ENCODE assay signal across 15 cellular contexts in the genomic region with DNA sequence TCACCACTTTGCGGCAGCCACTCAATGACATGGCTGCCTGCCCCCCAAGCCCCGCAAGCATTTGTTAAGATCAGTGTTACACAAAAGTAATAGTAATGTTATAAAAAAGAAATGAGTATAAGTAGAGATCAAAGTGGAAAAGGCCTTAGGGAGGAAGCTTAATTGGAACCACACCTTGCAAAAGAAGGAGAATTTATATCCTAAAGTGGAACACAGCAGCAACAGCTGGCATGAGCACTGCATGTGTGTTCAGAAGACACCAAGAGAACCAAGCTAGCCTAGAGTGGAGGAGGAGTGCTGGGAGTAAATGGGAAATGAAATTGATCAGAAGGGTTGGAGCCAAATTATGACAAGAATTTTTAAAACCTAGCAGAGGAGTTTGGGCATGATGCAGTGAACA.
"Had no signal": no experiment of that assay in that cellular context is flagged by ENCODE, and none has a peak within 500 bp of the region (broad histone marks: within the 10 kb centered on the region; RNA-seq: fewer than 3 reads in every experiment).

No MANE protein-coding gene starts in this region.

- H3K4me1 Mint-ChIP-seq: neural progenitor cell had no signal

- H3K79me2 ChIP-seq: parathyroid adenoma had no signal

- H3K9ac ChIP-seq: neural progenitor cell, parathyroid adenoma had no signal

- H3K4me1 ChIP-seq: body of pancreas, neural progenitor cell, parathyroid adenoma had no signal

- H3K27ac Mint-ChIP-seq: activated CD4-positive, alpha-beta T cell treated with anti-CD3 and anti-CD28 coated beads, Interleukin-2, amount 10 ng/mL, durations not matched to agents 24 days and 14 days; activated T-helper 17 cell treated with anti-CD3 and anti-CD28 coated beads, Interleukin-2, amount 50 U/mL, for 72 hours; neural progenitor cell; WTC11 had no signal

- H3K27me3 Mint-ChIP-seq: activated CD4-positive, alpha-beta T cell treated with anti-CD3 and anti-CD28 coated beads, Interleukin-2, amount 10 ng/mL, durations not matched to agents 24 days and 14 days; activated T-helper 17 cell treated with anti-CD3 and anti-CD28 coated beads, Interleukin-2, amount 50 U/mL, for 72 hours; T-cell had no signal

- H3K4me3 ChIP-seq: body of pancreas, gastrocnemius medialis, heart right ventricle, neural progenitor cell, tibial nerve had no signal

- H3K4me2 ChIP-seq: neural progenitor cell had no signal

- H3K4me3 Mint-ChIP-seq: activated CD4-positive, alpha-beta T cell treated with anti-CD3 and anti-CD28 coated beads, Interleukin-2, amount 10 ng/mL, durations not matched to agents 24 days and 14 days; activated naive CD4-positive, alpha-beta T cell treated with anti-CD3 and anti-CD28 coated beads for 36 hours; activated T-helper 17 cell treated with anti-CD3 and anti-CD28 coated beads, Interleukin-2, amount 50 U/mL, for 72 hours; neural progenitor cell; WTC11 had no signal

- H2AFZ ChIP-seq: neural progenitor cell, parathyroid adenoma had no signal

- DNase-seq: activated CD4-positive, alpha-beta T cell treated with anti-CD3 and anti-CD28 coated beads, Interleukin-2, amount 10 ng/mL, durations not matched to agents 24 days and 14 days; activated naive CD4-positive, alpha-beta T cell treated with anti-CD3 and anti-CD28 coated beads for 36 hours; body of pancreas; dermis blood vessel endothelial cell; gastrocnemius medialis; heart right ventricle; islet precursor cell; stimulated activated CD4-positive, alpha-beta T cell treated with anti-CD3 and anti-CD28 coated beads, Interleukin-4, amount 100 ng/mL, for 4 hours; T-cell had no signal

- H3K36me3 ChIP-seq: gastrocnemius medialis, neural progenitor cell, tibial nerve had no signal

- H3K27me3 ChIP-seq: body of pancreas, gastrocnemius medialis, heart right ventricle, neural progenitor cell, tibial nerve had no signal

- H3K9me3 Mint-ChIP-seq: activated CD4-positive, alpha-beta T cell treated with anti-CD3 and anti-CD28 coated beads, Interleukin-2, amount 10 ng/mL, durations not matched to agents 24 days and 14 days; activated naive CD4-positive, alpha-beta T cell treated with anti-CD3 and anti-CD28 coated beads for 36 hours; activated T-helper 17 cell treated with anti-CD3 and anti-CD28 coated beads, Interleukin-2, amount 50 U/mL, for 72 hours; neural progenitor cell; T-cell; WTC11 had no signal

- H3K9me3 ChIP-seq: body of pancreas, gastrocnemius medialis, heart right ventricle, tibial nerve had no signal

- H3K27ac ChIP-seq: body of pancreas, gastrocnemius medialis, heart right ventricle, neural progenitor cell, parathyroid adenoma, tibial nerve had no signal

- ATAC-seq: activated T-helper 17 cell treated with anti-CD3 and anti-CD28 coated beads, Interleukin-2, amount 50 U/mL, for 72 hours; body of pancreas; gastrocnemius medialis; heart right ventricle; left lobe of liver; T-cell; WTC11 had no signal

- H3K36me3 Mint-ChIP-seq: neural progenitor cell, T-cell, WTC11 had no signal
